In the genomic region with DNA sequence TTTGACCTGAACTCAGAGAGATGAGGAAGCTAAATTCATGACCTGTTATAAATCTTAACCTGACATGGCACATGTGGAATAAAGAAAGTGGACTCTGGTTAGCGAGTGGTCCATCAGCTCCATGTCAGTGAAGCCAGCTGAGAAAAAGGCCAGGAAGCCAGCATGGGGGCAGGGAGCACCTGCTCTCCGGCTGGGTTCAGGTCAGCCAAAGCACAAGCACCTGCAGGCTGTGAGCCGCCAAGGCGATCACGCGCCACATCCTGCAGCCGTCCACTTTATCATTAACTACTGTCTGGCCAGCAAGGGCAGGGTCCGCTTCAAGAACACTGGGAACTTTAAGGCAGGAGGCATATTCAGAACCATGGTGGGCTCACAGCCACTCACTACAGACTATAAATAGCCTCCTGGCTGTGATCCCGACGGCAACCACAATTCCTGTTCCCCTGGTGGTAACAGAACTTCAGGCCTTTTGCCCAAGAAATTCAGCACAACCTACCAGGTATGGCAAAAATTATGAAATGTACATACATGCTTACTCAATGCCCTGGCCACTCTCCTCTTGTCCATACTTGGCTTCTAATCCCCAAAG, we compare ENCODE assay signal across 13 cellular contexts. TPM values are rescaled to one million over a fixed set of nuclear protein-coding genes. Genes with fewer than 3 reads are reported as not detected.
A peak's percentile ranks its signal among the peaks of the same experiment; 100 is the strongest.
DNase-seq lines count a peak whose midpoint lies in the region; ATAC-seq and TF ChIP-seq lines count a peak whose summit lies in the region.
"Had no signal": no experiment of that assay in that cellular context is flagged by ENCODE, and none has a peak within 500 bp of the region (broad histone marks: within the 10 kb centered on the region; RNA-seq: fewer than 3 reads in every experiment).

No MANE protein-coding gene starts in this region.

- H3K9me3 ChIP-seq in HCT116 (ENCODE audit: control insufficient read depth in 1 of 2, insufficient read depth in 1 of 2, low read depth in 1 of 2, low read length in 2 of 2) (no peaks in the 10 kb centered on the region), T-helper 17 cell (ENCODE audit: control insufficient read depth, low read length, poor library complexity, severe bottlenecking) (no peaks in the 10 kb centered on the region), heart right ventricle (no peaks in the 10 kb centered on the region)
- H3K9me3 ChIP-seq: SJCRH30 had no signal

- H3K4me1 Mint-ChIP-seq in T-helper 17 cell = peaks cover 48% of the 10 kb centered on the region
- H3K4me1 Mint-ChIP-seq in progenitor cell of endocrine pancreas (ENCODE audit: low read depth) = peaks cover 65% of the 10 kb centered on the region

- TF ChIP-seq RAD21 in HCT116 (IDR thresholded peaks at IDR 0.05; ENCODE audit: low read depth) = no peak

- H3K27ac Mint-ChIP-seq in T-helper 17 cell = peak overlapping the region; percentile 19
- H3K27ac Mint-ChIP-seq in progenitor cell of endocrine pancreas = peak overlapping the region; percentile 38
- H3K27ac Mint-ChIP-seq: activated CD4-positive, alpha-beta memory T cell treated with anti-CD3 and anti-CD28 coated beads for 36 hours had no signal

- H3K27ac ChIP-seq in HCT116 (ENCODE audit: low read depth, low read length) (no peak overlapping the region), heart right ventricle (peak overlapping the region; percentile 7 to 95 (median 62))
- H3K27ac ChIP-seq: C4-2B had no signal

- no peaks in the 10 kb centered on the region for H3K27me3 Mint-ChIP-seq in T-helper 17 cell
- no peaks in the 10 kb centered on the region for H3K27me3 Mint-ChIP-seq in progenitor cell of endocrine pancreas
- H3K27me3 Mint-ChIP-seq: activated CD4-positive, alpha-beta memory T cell treated with anti-CD3 and anti-CD28 coated beads for 36 hours had no signal

- DNase-seq in HCT116 (ENCODE audit: low read depth, low spot score) (no peak), T-helper 17 cell (no peak), heart right ventricle (peak; percentile 47 to 49), progenitor cell of endocrine pancreas (ENCODE audit: low spot score, unreplicated experiment) (no peak), lower leg skin (ENCODE audit: low spot score in 2 of 2) (no peak)
- no peak for DNase-seq in effector CD8-positive, alpha-beta T cell (lab: John Stamatoyannopoulos, UW)
- DNase-seq: activated CD4-positive, alpha-beta memory T cell treated with anti-CD3 and anti-CD28 coated beads for 36 hours; amniotic stem cell; NCI-H1105 treated with DMSO at 0.1 percent for 48 hours had no signal

- H3K9me3 Mint-ChIP-seq in progenitor cell of endocrine pancreas (ENCODE audit: low read depth) = no peaks in the 10 kb centered on the region
- H3K9me3 Mint-ChIP-seq: activated CD4-positive, alpha-beta memory T cell treated with anti-CD3 and anti-CD28 coated beads for 36 hours had no signal

- no peak for TF ChIP-seq CTCF in HCT116 (IDR thresholded peaks at IDR 0.05 in 2 of 3, conservative IDR thresholded peaks at IDR 0.05 in 1 of 3; ENCODE audit: borderline replicate concordance in 1 of 3, insufficient read depth in 1 of 3, low read depth in 2 of 3, low read length in 2 of 3)
- TF ChIP-seq CTCF in heart right ventricle (IDR thresholded peaks at IDR 0.05) = peak in 6 of 9 donors; percentile 9 to 37 (median 31)
- no peak for TF ChIP-seq CTCF in progenitor cell of endocrine pancreas (IDR thresholded peaks at IDR 0.05; ENCODE audit: unreplicated experiment)
- TF ChIP-seq CTCF in lower leg skin (IDR thresholded peaks at IDR 0.05) = no peak

- H3K9me2 ChIP-seq in HCT116 (ENCODE audit: insufficient read depth) = no peaks in the 10 kb centered on the region

- peaks cover 39 to 46% of the 10 kb centered on the region in 2 experiments for H3K4me1 ChIP-seq in HCT116 (ENCODE audit: control insufficient read depth in 1 of 2, insufficient read depth in 2 of 2, low read length in 2 of 2)
- peaks cover 17 to 96% (median 78%) of the 10 kb centered on the region in 9 donors for H3K4me1 ChIP-seq in heart right ventricle

- no TSS peak for BruUV-seq in HCT116 (replicated peaks; lab: Mats Ljungman, UMichigan)

- H3K36me3 Mint-ChIP-seq in T-helper 17 cell (ENCODE audit: low read depth) (peaks cover 4% of the 10 kb centered on the region), progenitor cell of endocrine pancreas (ENCODE audit: insufficient read depth) (no peaks in the 10 kb centered on the region)

- no peaks in the 10 kb centered on the region for H4K20me1 ChIP-seq in HCT116 (ENCODE audit: insufficient read depth)

- RAD21 ChIA-PET in HCT116 (lab: Charles Lee; ENCODE audit: low non-redundant PET in 1 of 2, low total read pairs in 2 of 2, uncharacterized antibody in 2 of 2, unreplicated experiment in 2 of 2) = no interaction called here

- CTCF ChIA-PET in HCT116 (lab: Charles Lee) = no interaction called here

- H3K27me3 ChIP-seq in HCT116 (ENCODE audit: insufficient read depth, low read length) (no peaks in the 10 kb centered on the region), heart right ventricle (no peaks in the 10 kb centered on the region)
- H3K27me3 ChIP-seq: SJCRH30 had no signal

- no peak overlapping the region for H3K9ac ChIP-seq in HCT116 (ENCODE audit: low read length)

- POLR2A ChIA-PET in HCT116 (lab: Charles Lee) = no interaction called here

- H3K4me3 ChIP-seq in HCT116 (replicated peaks in 1 of 2; ENCODE audit: low read depth in 1 of 2, low read length in 2 of 2) (no peak overlapping the region), heart right ventricle (peak overlapping the region in 1 of 10 donors; percentile 5), lower leg skin (ENCODE audit: low read depth, poor library complexity, severe bottlenecking) (no peak overlapping the region)

- intact Hi-C loops in HCT116 (cut with micrococcal nuclease) (no loop called here), heart right ventricle (cut with DNase I) (loop anchor here in 1 of 10 donors (5.0 kb wide), 1 partner anchor 37 kb away; a partner anchor contains a TSS), lower leg skin (cut with DNase I; ENCODE audit: low total_unique reads) (no loop called here)

- ATAC-seq in HCT116 (no peak), T-helper 17 cell (no peak), heart right ventricle (peak; percentile 26 to 77 (median 55)), GM18517 (IDR thresholded peaks at IDR 0.05; ENCODE audit: unreplicated experiment) (no peak), GM18519 (IDR thresholded peaks at IDR 0.05; ENCODE audit: low FRiP score, unreplicated experiment) (no peak)

- 22 to 25% methylated on average over 10 of the region's 10 CpGs for WGBS in heart right ventricle, 2 donors
- WGBS in lower leg skin, 2 donors = 73 to 82% methylated on average over 10 of the region's 10 CpGs

- no peak for TF ChIP-seq POLR2A in HCT116 (IDR thresholded peaks at IDR 0.05; ENCODE audit: borderline replicate concordance, extremely low read depth, insufficient read depth, insufficient read length)
- no peak for TF ChIP-seq POLR2A in lower leg skin (IDR thresholded peaks at IDR 0.05)

- H3K36me3 ChIP-seq in HCT116 (ENCODE audit: control insufficient read depth in 1 of 2, insufficient read depth in 2 of 2, low read length in 2 of 2) (no peaks in the 10 kb centered on the region), heart right ventricle (no peaks in the 10 kb centered on the region)
- H3K36me3 ChIP-seq: SJCRH30 had no signal

- H3K79me2 ChIP-seq in HCT116 (ENCODE audit: insufficient read depth, low read length) = no peaks in the 10 kb centered on the region

- H3K4me3 Mint-ChIP-seq in T-helper 17 cell (no peak overlapping the region), progenitor cell of endocrine pancreas (ENCODE audit: low read depth) (no peak overlapping the region)
- H3K4me3 Mint-ChIP-seq: activated CD4-positive, alpha-beta memory T cell treated with anti-CD3 and anti-CD28 coated beads for 36 hours had no signal

- no peak overlapping the region for H2AFZ ChIP-seq in HCT116 (ENCODE audit: low read depth, low read length, poor library complexity, severe bottlenecking)

- H3K4me2 ChIP-seq in HCT116 (ENCODE audit: low read length) = peak overlapping the region; percentile 74; the same call in 1 of the 2 replicates

TF ChIP-seq in HCT116, 20 proteins besides CTCF, POLR2A, EP300 and RAD21 (continues in another document):
- TF ChIP-seq EZH2phosphoT487 (IDR thresholded peaks at IDR 0.05; ENCODE audit: borderline replicate concordance) = no peak
- no peak for TF ChIP-seq CBX3 (IDR thresholded peaks at IDR 0.05; ENCODE audit: low read depth)
- no peak for TF ChIP-seq POLR2AphosphoS5 (IDR thresholded peaks at IDR 0.05; ENCODE audit: low read depth, low read length)
- TF ChIP-seq, protein P1, sequence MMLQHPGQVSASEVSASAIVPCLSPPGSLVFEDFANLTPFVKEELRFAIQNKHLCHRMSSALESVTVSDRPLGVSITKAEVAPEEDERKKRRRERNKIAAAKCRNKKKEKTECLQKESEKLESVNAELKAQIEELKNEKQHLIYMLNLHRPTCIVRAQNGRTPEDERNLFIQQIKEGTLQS (IDR thresholded peaks at IDR 0.05) = no peak
- TF ChIP-seq JUND (IDR thresholded peaks at IDR 0.05) = no peak
- TF ChIP-seq ZFX (IDR thresholded peaks at IDR 0.05) = no peak

RNA-seq across cellular contexts. Expression of a gene that starts 35.5 kb away (rescaled TPM):
- 16.9 TPM for total RNA-seq in HCT116 (2021; ENCODE audit: unreplicated experiment)
- 13.5 and 14.3 TPM in 2 replicates for polyA plus RNA-seq in HCT116 (2012)
- 10 to 100 TPM; 37.4 to 38.2 TPM for total RNA-seq in T-helper 17 cell
- 10 to 100 TPM; 15.6 to 32.7 (median 23.0) TPM for total RNA-seq in heart right ventricle
- 10 to 100 TPM in 1 of 2 donors, 1 to 10 TPM in 1; 4.2 to 13.1 TPM for polyA plus RNA-seq in heart right ventricle
- 23.7 and 24.3 TPM in 2 replicates for total RNA-seq in progenitor cell of endocrine pancreas
- 10 to 100 TPM; 14.3 to 22.7 (median 15.2) TPM for total RNA-seq in lower leg skin

Comparison
In these comparisons a context has a peak if more than half of its experiments do, and no peak if none do; other contexts are left out.
1. ATAC-seq: peak in heart right ventricle (8 of 8); none in HCT116 (single experiment), T-helper 17 cell (single experiment), GM18517 (single experiment) and GM18519 (single experiment).
2. DNase-seq: peak in heart right ventricle (2 of 2); none in HCT116 (single experiment), T-helper 17 cell (0 of 3), progenitor cell of endocrine pancreas (single experiment), effector CD8-positive, alpha-beta T cell (single experiment) and lower leg skin (0 of 2).
3. CTCF ChIP-seq: peak in heart right ventricle (6 of 9); none in HCT116 (0 of 3), progenitor cell of endocrine pancreas (single experiment) and lower leg skin (0 of 3).